21 cellular contexts compared by ENCODE assay signal in the genomic region with DNA sequence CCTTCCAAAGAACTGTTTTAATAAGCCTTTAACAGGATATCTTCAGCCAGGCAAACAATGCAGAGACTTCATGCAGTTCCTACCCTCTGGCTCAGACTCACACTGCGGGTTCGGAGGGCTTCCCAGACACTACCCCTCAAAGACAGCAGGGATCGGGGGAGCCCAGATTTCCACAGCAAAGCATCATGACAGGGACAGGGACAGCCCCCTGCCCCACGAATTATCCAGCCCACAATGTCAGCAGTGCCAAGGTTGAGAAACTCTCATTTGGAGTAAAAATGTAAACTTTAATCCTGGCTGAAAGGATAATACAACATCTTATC.
"Had no signal": no experiment of that assay in that cellular context is flagged by ENCODE, and none has a peak within 500 bp of the region (broad histone marks: within the 10 kb centered on the region; RNA-seq: fewer than 3 reads in every experiment).

No MANE protein-coding gene starts in this region.

- H3K4me1 ChIP-seq: right lobe of liver, thyroid gland, vagina had no signal

- H3K27me3 Mint-ChIP-seq: effector memory CD8-positive, alpha-beta T cell; naive thymus-derived CD4-positive, alpha-beta T cell had no signal

- DNase-seq: cortex of kidney; effector memory CD8-positive, alpha-beta T cell; erythroblast; mesenchymal stem cell; midbrain; naive thymus-derived CD4-positive, alpha-beta T cell; nucleus accumbens; retina; right lobe of liver; stimulated activated CD4-positive, alpha-beta T cell treated with anti-CD3 and anti-CD28 coated beads, Interleukin-2, amount 100 ng/mL, for 24 hours; stimulated activated CD4-positive, alpha-beta T cell treated with anti-CD3 and anti-CD28 coated beads, Interleukin-4, amount 100 ng/mL, for 24 hours; stimulated activated naive CD4-positive, alpha-beta T cell treated with Interleukin-2 at 50 U/mL for 16 hours; stomach; thyroid gland; trophoblast cell had no signal

- H3K36me3 ChIP-seq: ovary, right lobe of liver had no signal

- H3K4me1 Mint-ChIP-seq: stimulated activated effector memory CD8-positive, alpha-beta T cell treated with anti-CD3 and anti-CD28 coated beads, Interleukin-12 subunit alpha, Interleukin-12 subunit beta, amount 100 ng/mL, for 72 hours had no signal

- H3K27ac ChIP-seq: ovary, right lobe of liver, thyroid gland, vagina had no signal

- H3K9me3 ChIP-seq: ovary, right lobe of liver, stomach, thyroid gland, vagina had no signal

- H3K27ac Mint-ChIP-seq: effector memory CD8-positive, alpha-beta T cell; nephron; stimulated activated effector memory CD8-positive, alpha-beta T cell treated with anti-CD3 and anti-CD28 coated beads, Interleukin-12 subunit alpha, Interleukin-12 subunit beta, amount 100 ng/mL, for 72 hours had no signal

- H3K27me3 ChIP-seq: ovary, right lobe of liver, stomach, thyroid gland, vagina had no signal

- H3K4me3 ChIP-seq: lung, ovary, right lobe of liver, stomach, thyroid gland, vagina had no signal

- H3K9me3 Mint-ChIP-seq: effector memory CD8-positive, alpha-beta T cell; naive thymus-derived CD4-positive, alpha-beta T cell; nephron; stimulated activated effector memory CD8-positive, alpha-beta T cell treated with anti-CD3 and anti-CD28 coated beads, Interleukin-12 subunit alpha, Interleukin-12 subunit beta, amount 100 ng/mL, for 72 hours had no signal

- ATAC-seq: effector memory CD8-positive, alpha-beta T cell; left lobe of liver; naive thymus-derived CD4-positive, alpha-beta T cell; right lobe of liver; stimulated activated effector memory CD8-positive, alpha-beta T cell treated with anti-CD3 and anti-CD28 coated beads, Interleukin-12 subunit alpha, Interleukin-12 subunit beta, amount 100 ng/mL, for 72 hours had no signal

- H3K4me3 Mint-ChIP-seq: effector memory CD8-positive, alpha-beta T cell; naive thymus-derived CD4-positive, alpha-beta T cell; nephron; stimulated activated effector memory CD8-positive, alpha-beta T cell treated with anti-CD3 and anti-CD28 coated beads, Interleukin-12 subunit alpha, Interleukin-12 subunit beta, amount 100 ng/mL, for 72 hours had no signal
